25 cellular contexts compared by ENCODE assay signal in genomic region chr21:25387665-25388064, GRCh38.
DNase-seq lines count a peak whose midpoint lies in the region; ATAC-seq and TF ChIP-seq lines count a peak whose summit lies in the region.
"Had no signal": no experiment of that assay in that cellular context is flagged by ENCODE, and none has a peak within 500 bp of the region (broad histone marks: within the 10 kb centered on the region; RNA-seq: fewer than 3 reads in every experiment).

No MANE protein-coding gene starts in this region.

- H3K27me3 Mint-ChIP-seq in neural progenitor cell (ENCODE audit: insufficient read depth, low read depth) (no peaks in the 10 kb centered on the region), mesothelial cell of epicardium (ENCODE audit: low read depth) (peaks cover 17% of the 10 kb centered on the region)

- TF ChIP-seq CTCF in neural progenitor cell (IDR thresholded peaks at IDR 0.05) (no peak), mesothelial cell of epicardium (IDR thresholded peaks at IDR 0.05; ENCODE audit: unreplicated experiment) (no peak)

- H3K4me1 Mint-ChIP-seq in neural progenitor cell (no peaks in the 10 kb centered on the region), mesothelial cell of epicardium (peaks cover 4% of the 10 kb centered on the region)

- no peak overlapping the region for H3K27ac ChIP-seq in neural progenitor cell
- H3K27ac ChIP-seq: Peyer's patch had no signal

- H3K9me3 Mint-ChIP-seq in neural progenitor cell = no peaks in the 10 kb centered on the region
- H3K9me3 Mint-ChIP-seq in mesothelial cell of epicardium = peaks cover 4% of the 10 kb centered on the region
- H3K9me3 Mint-ChIP-seq: CD14-positive monocyte; CD8-positive, alpha-beta memory T cell had no signal

- H3K4me1 ChIP-seq in neural progenitor cell = no peaks in the 10 kb centered on the region
- H3K4me1 ChIP-seq: Peyer's patch had no signal

- H3K27me3 ChIP-seq in neural progenitor cell = no peaks in the 10 kb centered on the region
- H3K27me3 ChIP-seq: BE2C, Peyer's patch had no signal

- no peaks in the 10 kb centered on the region for H4K20me1 ChIP-seq in neural progenitor cell (ENCODE audit: low read depth)

- H3K79me2 ChIP-seq in neural progenitor cell (ENCODE audit: low read depth) = no peaks in the 10 kb centered on the region

- no peaks in the 10 kb centered on the region for H3K36me3 Mint-ChIP-seq in neural progenitor cell
- no peaks in the 10 kb centered on the region for H3K36me3 Mint-ChIP-seq in mesothelial cell of epicardium
- H3K36me3 Mint-ChIP-seq: CD14-positive monocyte; CD8-positive, alpha-beta memory T cell had no signal

- peak overlapping the region; percentile 31 for H2AFZ ChIP-seq in neural progenitor cell (replicated peaks)

- H3K9me3 ChIP-seq in neural progenitor cell (ENCODE audit: low read depth) = no peaks in the 10 kb centered on the region
- H3K9me3 ChIP-seq: BE2C, Peyer's patch had no signal

- H3K36me3 ChIP-seq in neural progenitor cell = no peaks in the 10 kb centered on the region
- H3K36me3 ChIP-seq: BE2C, Peyer's patch had no signal

- DNase-seq in neural progenitor cell (ENCODE audit: low spot score) (no peak), mesothelial cell of epicardium (ENCODE audit: low spot score in 2 of 2, unreplicated experiment in 2 of 2) (no peak)
- DNase-seq in stimulated activated CD4-positive, alpha-beta T cell treated with anti-CD3 and anti-CD28 coated beads, Interleukin-2, amount 100 ng/mL, for 24 hours = no peak
- DNase-seq: 8988T; ACHN; BE2C; CD8-positive, alpha-beta memory T cell; DMS79 treated with DMSO at 0.1 percent for 48 hours; GF-D8; GOT3; NCI-H1048; NCI-H1417; NCI-H1694; NCI-H2029 treated with DMSO at 0.1 percent for 48 hours; NCI-H446 treated with DMSO at 0.1 percent for 48 hours; NCI-H526; Peyer's patch; SHP77 treated with DMSO at 0.1 percent for 48 hours had no signal

- no peak overlapping the region for H3K4me3 ChIP-seq in neural progenitor cell
- H3K4me3 ChIP-seq: Peyer's patch had no signal

- H3K9ac ChIP-seq in neural progenitor cell = no peak overlapping the region

- H3K27ac Mint-ChIP-seq in neural progenitor cell = no peak overlapping the region
- no peak overlapping the region for H3K27ac Mint-ChIP-seq in mesothelial cell of epicardium
- H3K27ac Mint-ChIP-seq: CD8-positive, alpha-beta memory T cell had no signal

- no peaks in the 10 kb centered on the region for H3F3A ChIP-seq in neural progenitor cell (ENCODE audit: low read depth)

- H3K4me2 ChIP-seq in neural progenitor cell = no peak overlapping the region

- ATAC-seq in GM18502 (IDR thresholded peaks at IDR 0.05; ENCODE audit: poor library complexity, unreplicated experiment) (peak; percentile 59), GM21529 (IDR thresholded peaks at IDR 0.05; ENCODE audit: unreplicated experiment) (peak; percentile 36), HG02885 (IDR thresholded peaks at IDR 0.05; ENCODE audit: poor library complexity, unreplicated experiment) (peak; percentile 32), HG02981 (IDR thresholded peaks at IDR 0.05; ENCODE audit: unreplicated experiment) (no peak), GM18909 (IDR thresholded peaks at IDR 0.05; ENCODE audit: poor library complexity, unreplicated experiment) (no peak)
- ATAC-seq: HCT116 had no signal

- H3K4me3 Mint-ChIP-seq in neural progenitor cell (no peak overlapping the region), mesothelial cell of epicardium (no peak overlapping the region)
- H3K4me3 Mint-ChIP-seq: CD14-positive monocyte; CD8-positive, alpha-beta memory T cell had no signal

Comparison
In these comparisons a context has a peak if more than half of its experiments do, and no peak if none do; other contexts are left out.
1. ATAC-seq: peak in GM18502 (single experiment), GM21529 (single experiment) and HG02885 (single experiment); none in HG02981 (single experiment) and GM18909 (single experiment).